In the genomic region with DNA sequence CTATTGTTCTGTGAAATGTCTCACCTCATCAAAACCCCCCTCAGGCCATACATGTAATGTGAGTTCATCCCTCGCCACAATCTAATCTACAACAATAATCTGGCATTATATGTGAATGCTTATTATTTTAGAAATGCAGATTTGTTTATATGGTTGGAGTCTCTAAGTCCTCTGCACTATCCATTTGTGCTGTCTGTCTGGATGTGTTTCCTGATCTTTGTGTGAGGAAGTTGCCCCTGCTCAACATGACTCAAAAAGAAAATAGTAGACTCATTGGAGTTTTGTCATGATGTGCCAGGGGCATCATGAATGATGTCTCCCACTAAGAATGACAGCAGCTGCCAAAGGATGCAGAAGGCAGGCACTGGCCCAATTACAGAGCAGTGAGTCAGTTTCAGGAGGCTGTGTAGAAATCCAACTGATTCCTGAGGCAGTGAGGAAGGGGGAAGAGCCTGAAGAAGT, we compare ENCODE assay signal across 12 cellular contexts.
DNase-seq lines count a peak whose midpoint lies in the region; ATAC-seq and TF ChIP-seq lines count a peak whose summit lies in the region.
"Had no signal": no experiment of that assay in that cellular context is flagged by ENCODE, and none has a peak within 500 bp of the region (broad histone marks: within the 10 kb centered on the region; RNA-seq: fewer than 3 reads in every experiment).

No MANE protein-coding gene starts in this region.

- intact Hi-C loops in psoas muscle (cut with DNase I) = no loop called here

- H3K4me3 ChIP-seq in psoas muscle = no peak overlapping the region
- H3K4me3 ChIP-seq: upper lobe of right lung had no signal

- in situ Hi-C loops in SK-MEL-5 (cut with HindIII; ENCODE audit: low pct_unique_long_range_greater_than_20kb, low sequenced_read_pairs) = no loop called here

- H3K27me3 ChIP-seq in psoas muscle (ENCODE audit: insufficient read depth in 3 of 3, low read length in 2 of 3) = no peaks in the 10 kb centered on the region
- H3K27me3 ChIP-seq: upper lobe of right lung had no signal

- peaks cover 9% of the 10 kb centered on the region for H3K4me1 ChIP-seq in psoas muscle
- H3K4me1 ChIP-seq: upper lobe of right lung had no signal

- no peak for TF ChIP-seq CTCF in psoas muscle (IDR thresholded peaks at IDR 0.05)

- no peaks in the 10 kb centered on the region for H3K36me3 ChIP-seq in psoas muscle (ENCODE audit: insufficient read depth in 1 of 2, low read depth in 1 of 2)
- H3K36me3 ChIP-seq: upper lobe of right lung had no signal

- DNase-seq in EL = peak; percentile 98
- peak; percentile 22 for DNase-seq in SK-MEL-5 (ENCODE audit: low read depth, low spot score)
- peak; percentile 98 for DNase-seq in fibroblast of peridontal ligament (ENCODE audit: extremely low read depth)
- peak; percentile 55 to 83 for DNase-seq in psoas muscle
- DNase-seq in activated gamma-delta T cell treated with Interleukin-2 at 50 U/mL for 16 hours = no peak
- no peak for DNase-seq in SIG-M5 treated with dmso at 0.1 percent for 504 hours (lab: John Stamatoyannopoulos, UW; ENCODE audit: unreplicated experiment)
- DNase-seq in NCI-H2171 (lab: John Stamatoyannopoulos, UW) = no peak
- DNase-seq: activated naive CD4-positive, alpha-beta T cell; DND-41; upper lobe of right lung had no signal

- H3K27ac ChIP-seq in psoas muscle = peak overlapping the region; percentile 66
- H3K27ac ChIP-seq: upper lobe of right lung had no signal

- no peaks in the 10 kb centered on the region for H3K9me3 ChIP-seq in psoas muscle
- H3K9me3 ChIP-seq: upper lobe of right lung had no signal

- peak; percentile 86 to 94 (median 90) for ATAC-seq in psoas muscle
- no peak for ATAC-seq in HG03565 (IDR thresholded peaks at IDR 0.05; ENCODE audit: unreplicated experiment)
- ATAC-seq: HepG2, upper lobe of right lung had no signal

- whole genome bisulfite sequencing in psoas muscle, 3 donors = 90 to 94% (median 91%) methylated on average over 1 of the region's 1 CpG

Comparison
In these comparisons a context has a peak if more than half of its experiments do, and no peak if none do; other contexts are left out.
1. DNase-seq: peak in EL (single experiment), SK-MEL-5 (single experiment), fibroblast of peridontal ligament (single experiment) and psoas muscle (2 of 2); none in activated gamma-delta T cell treated with Interleukin-2 at 50 U/mL for 16 hours (single experiment), SIG-M5 treated with dmso at 0.1 percent for 504 hours (single experiment) and NCI-H2171 (single experiment).